8 cellular contexts compared by ENCODE assay signal in genomic region chr4:38131371-38132139, GRCh38.
DNase-seq lines count a peak whose midpoint lies in the region; ATAC-seq and TF ChIP-seq lines count a peak whose summit lies in the region.

No MANE protein-coding gene starts in this region.

- peaks cover 54% of the 10 kb centered on the region for H3K4me1 Mint-ChIP-seq in CD8-positive, alpha-beta T cell (ENCODE audit: low read depth)
- peaks cover 83% of the 10 kb centered on the region for H3K4me1 Mint-ChIP-seq in activated CD4-positive, alpha-beta T cell treated with anti-CD3 and anti-CD28 coated beads, Interleukin-2, amount 10 ng/mL, durations not matched to agents 7 days and 5 days

- peak; percentile 34 to 77 (median 61) for DNase-seq in CD8-positive, alpha-beta T cell
- DNase-seq in activated CD4-positive, alpha-beta T cell treated with anti-CD3 and anti-CD28 coated beads, Interleukin-2, amount 10 ng/mL, durations not matched to agents 7 days and 5 days: peak; percentile 87
- DNase-seq in omental fat pad (ENCODE audit: low spot score): no peak
- DNase-seq in HuH-7 (ENCODE audit: low spot score): no peak

- H3K27ac Mint-ChIP-seq in CD8-positive, alpha-beta T cell: peak overlapping the region; percentile 93
- H3K27ac Mint-ChIP-seq in activated CD4-positive, alpha-beta T cell treated with anti-CD3 and anti-CD28 coated beads, Interleukin-2, amount 10 ng/mL, durations not matched to agents 7 days and 5 days: peak overlapping the region; percentile 93

- no peaks in the 10 kb centered on the region for H3K27me3 Mint-ChIP-seq in CD8-positive, alpha-beta T cell (ENCODE audit: low read depth)
- H3K27me3 Mint-ChIP-seq in activated CD4-positive, alpha-beta T cell treated with anti-CD3 and anti-CD28 coated beads, Interleukin-2, amount 10 ng/mL, durations not matched to agents 7 days and 5 days: no peaks in the 10 kb centered on the region

- no peaks in the 10 kb centered on the region for H3K9me3 Mint-ChIP-seq in CD8-positive, alpha-beta T cell
- H3K9me3 Mint-ChIP-seq in activated CD4-positive, alpha-beta T cell treated with anti-CD3 and anti-CD28 coated beads, Interleukin-2, amount 10 ng/mL, durations not matched to agents 7 days and 5 days: no peaks in the 10 kb centered on the region

- CTCF ChIA-PET in CD8-positive, alpha-beta T cell (lab: Charles Lee): interaction anchor here (1.1 to 3.0 kb wide), 2 partner anchors 12 to 48 kb away, joined by 3 to 9 read pairs; no protein-coding TSS in a partner anchor
- CTCF ChIA-PET in activated CD4-positive, alpha-beta T cell treated with anti-CD3 and anti-CD28 coated beads, Interleukin-2, amount 10 ng/mL, durations not matched to agents 7 days and 5 days (lab: Charles Lee): interaction anchor here (0.7 to 4.8 kb wide), 9 partner anchors 13 to 543 kb away, joined by 3 to 30 read pairs (median 4); no protein-coding TSS in a partner anchor

- peak overlapping the region; percentile 25 for H3K27ac ChIP-seq in CD8-positive, alpha-beta T cell (ENCODE audit: low read depth, low read length)
- H3K27ac ChIP-seq in duodenal mucosa (ENCODE audit: low read depth, low read length): peak overlapping the region; percentile 47
- H3K27ac ChIP-seq in temporal lobe (ENCODE audit: low read depth, low read length): peak overlapping the region; percentile 15

- peak; percentile 41 for ATAC-seq in CD8-positive, alpha-beta T cell
- ATAC-seq in HG02973 (IDR thresholded peaks at IDR 0.05; ENCODE audit: unreplicated experiment) (peak; percentile 37), omental fat pad (ENCODE audit: low FRiP score) (peak; percentile 12), HG03571 (IDR thresholded peaks at IDR 0.05; ENCODE audit: unreplicated experiment) (no peak)

- POLR2A ChIA-PET in CD8-positive, alpha-beta T cell (lab: Charles Lee): interaction anchor here (1.3 kb wide), 1 partner anchor 20 kb away, joined by 5 read pairs; no protein-coding TSS in a partner anchor
- POLR2A ChIA-PET in activated CD4-positive, alpha-beta T cell treated with anti-CD3 and anti-CD28 coated beads, Interleukin-2, amount 10 ng/mL, durations not matched to agents 7 days and 5 days (lab: Charles Lee): no interaction called here

- no peak overlapping the region for H3K4me3 ChIP-seq in CD8-positive, alpha-beta T cell (ENCODE audit: low read depth, low read length)
- no peak overlapping the region for H3K4me3 ChIP-seq in duodenal mucosa (ENCODE audit: low read depth in 1 of 2, low read length in 2 of 2)

- H3K4me1 ChIP-seq in CD8-positive, alpha-beta T cell (ENCODE audit: insufficient read depth, low read length): peaks cover 53% of the 10 kb centered on the region
- peaks cover 46 to 59% of the 10 kb centered on the region in 2 donors for H3K4me1 ChIP-seq in duodenal mucosa (ENCODE audit: control insufficient read depth in 1 of 2, insufficient read depth in 2 of 2, low read length in 2 of 2)

- H3K9ac ChIP-seq in duodenal mucosa (ENCODE audit: low read depth in 1 of 2, low read length in 2 of 2): peak overlapping the region; percentile 2 to 44

- H3K36me3 Mint-ChIP-seq in CD8-positive, alpha-beta T cell: peaks cover 45% of the 10 kb centered on the region
- peaks cover 74% of the 10 kb centered on the region for H3K36me3 Mint-ChIP-seq in activated CD4-positive, alpha-beta T cell treated with anti-CD3 and anti-CD28 coated beads, Interleukin-2, amount 10 ng/mL, durations not matched to agents 7 days and 5 days (ENCODE audit: low read depth)

- intact Hi-C loops in CD8-positive, alpha-beta T cell (cut with DNase I, micrococcal nuclease): loop anchor here (1.0 to 10.0 kb wide), 7 partner anchors 29 to 536 kb away; partner anchors contain the start of gene RELL1 (in 1 of the 2)

- no peaks in the 10 kb centered on the region for H3K9me3 ChIP-seq in CD8-positive, alpha-beta T cell (ENCODE audit: low read length)
- H3K9me3 ChIP-seq in duodenal mucosa (ENCODE audit: control insufficient read depth in 1 of 2, low read length in 2 of 2): no peaks in the 10 kb centered on the region

- no peak for TF ChIP-seq CTCF in CD8-positive, alpha-beta T cell (IDR thresholded peaks at IDR 0.05)
- TF ChIP-seq CTCF in omental fat pad (IDR thresholded peaks at IDR 0.05): no peak

- no peaks in the 10 kb centered on the region for H3K27me3 ChIP-seq in CD8-positive, alpha-beta T cell (ENCODE audit: insufficient read depth, low read length)
- no peaks in the 10 kb centered on the region for H3K27me3 ChIP-seq in duodenal mucosa (ENCODE audit: control insufficient read depth in 1 of 2, insufficient read depth in 2 of 2, low read length in 2 of 2)

- H3K36me3 ChIP-seq in CD8-positive, alpha-beta T cell (ENCODE audit: insufficient read depth, low read length): no peaks in the 10 kb centered on the region
- peaks cover 9 to 20% of the 10 kb centered on the region in 2 donors for H3K36me3 ChIP-seq in duodenal mucosa (ENCODE audit: control insufficient read depth in 1 of 2, insufficient read depth in 2 of 2, low read length in 2 of 2)

- H3K4me3 Mint-ChIP-seq in CD8-positive, alpha-beta T cell: peak overlapping the region; percentile 17
- H3K4me3 Mint-ChIP-seq in activated CD4-positive, alpha-beta T cell treated with anti-CD3 and anti-CD28 coated beads, Interleukin-2, amount 10 ng/mL, durations not matched to agents 7 days and 5 days: peak overlapping the region; percentile 47

Comparison
In these comparisons a context has a peak if more than half of its experiments do, and no peak if none do; other contexts are left out.
1. DNase-seq: peak in CD8-positive, alpha-beta T cell (7 of 7) and activated CD4-positive, alpha-beta T cell treated with anti-CD3 and anti-CD28 coated beads, Interleukin-2, amount 10 ng/mL, durations not matched to agents 7 days and 5 days (single experiment); none in omental fat pad (single experiment) and HuH-7 (single experiment).
2. Peak in every context shown above with its lines, with median percentiles within 50 percentile points of each other: H3K27ac ChIP-seq.